Comparison of ENCODE assay signal across 1 cellular context in the genomic region with DNA sequence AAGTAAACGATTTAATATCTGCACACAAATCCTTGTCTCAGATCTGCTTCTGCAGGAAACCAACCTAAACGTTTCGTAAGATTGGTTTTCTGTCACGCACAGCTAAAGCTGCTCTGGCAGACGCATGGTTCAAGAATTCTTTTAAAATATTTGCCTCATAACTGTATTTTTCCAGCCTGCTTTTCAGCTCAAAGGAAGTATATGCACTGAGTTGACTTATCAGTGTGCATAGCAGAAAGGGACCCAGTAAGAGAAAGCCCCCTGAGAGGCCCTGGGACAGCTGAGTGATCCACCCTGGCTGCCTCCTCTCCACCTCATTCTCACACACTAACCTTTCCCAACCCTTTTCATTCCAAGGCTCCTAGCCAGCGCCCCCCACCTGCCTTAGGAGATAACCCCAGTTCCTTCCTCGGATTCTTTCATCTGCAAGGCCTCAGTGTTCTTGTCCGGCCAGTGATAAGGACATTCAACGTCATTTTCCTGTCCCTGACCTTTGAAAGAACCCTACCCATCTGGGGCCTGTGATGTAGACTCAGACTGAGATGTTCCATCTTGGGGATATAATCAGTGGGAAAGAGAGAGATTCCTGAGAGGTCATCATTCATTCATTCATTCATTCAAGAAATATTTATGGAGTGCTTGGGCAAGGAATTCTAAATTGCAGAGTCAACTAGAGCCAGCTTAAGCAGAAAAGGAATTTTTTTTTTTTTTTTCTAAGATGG.
TF ChIP-seq lines count a peak whose summit lies in the region.

No MANE protein-coding gene starts in this region.

TF ChIP-seq in H1, 55 proteins besides CTCF, POLR2A, EP300 and RAD21 (continued from another document):
- TF ChIP-seq JUN (IDR thresholded peaks at IDR 0.05; ENCODE audit: low read depth, low read length) (no peak), GABPA (IDR thresholded peaks at IDR 0.05; ENCODE audit: borderline replicate concordance, insufficient read depth, low read length) (no peak), BCL11A (IDR thresholded peaks at IDR 0.05; ENCODE audit: low read depth in 2 of 2, low read length in 2 of 2) (no peak), ZNF274 (IDR thresholded peaks at IDR 0.05; ENCODE audit: borderline replicate concordance, extremely low read depth, low read length) (no peak), CTBP2 (IDR thresholded peaks at IDR 0.05; ENCODE audit: borderline replicate concordance, insufficient read depth, insufficient read length, low read length) (no peak), GTF2F1 (IDR thresholded peaks at IDR 0.05; ENCODE audit: borderline replicate concordance, low read depth, low read length) (no peak), KDM1A (IDR thresholded peaks at IDR 0.05; ENCODE audit: borderline replicate concordance, low read length) (no peak), SUZ12 (IDR thresholded peaks at IDR 0.05; ENCODE audit: low read length) (no peak), SAP30 (IDR thresholded peaks at IDR 0.05; ENCODE audit: insufficient read depth, insufficient replicate concordance, low read length) (no peak), POU5F1 (IDR thresholded peaks at IDR 0.05; ENCODE audit: low read depth, low read length) (no peak), FOSL1 (IDR thresholded peaks at IDR 0.05; ENCODE audit: insufficient read depth, low read depth, low read length) (no peak), NRF1 (IDR thresholded peaks at IDR 0.05; ENCODE audit: low read depth, low read length) (no peak), SP2 (IDR thresholded peaks at IDR 0.05; ENCODE audit: low read length) (no peak), BRCA1 (IDR thresholded peaks at IDR 0.05; ENCODE audit: low read depth, low read length) (no peak)
- TF ChIP-seq, protein P1, sequence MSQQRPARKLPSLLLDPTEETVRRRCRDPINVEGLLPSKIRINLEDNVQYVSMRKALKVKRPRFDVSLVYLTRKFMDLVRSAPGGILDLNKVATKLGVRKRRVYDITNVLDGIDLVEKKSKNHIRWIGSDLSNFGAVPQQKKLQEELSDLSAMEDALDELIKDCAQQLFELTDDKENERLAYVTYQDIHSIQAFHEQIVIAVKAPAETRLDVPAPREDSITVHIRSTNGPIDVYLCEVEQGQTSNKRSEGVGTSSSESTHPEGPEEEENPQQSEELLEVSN (IDR thresholded peaks at IDR 0.05) = no peak
